In the genomic region with DNA sequence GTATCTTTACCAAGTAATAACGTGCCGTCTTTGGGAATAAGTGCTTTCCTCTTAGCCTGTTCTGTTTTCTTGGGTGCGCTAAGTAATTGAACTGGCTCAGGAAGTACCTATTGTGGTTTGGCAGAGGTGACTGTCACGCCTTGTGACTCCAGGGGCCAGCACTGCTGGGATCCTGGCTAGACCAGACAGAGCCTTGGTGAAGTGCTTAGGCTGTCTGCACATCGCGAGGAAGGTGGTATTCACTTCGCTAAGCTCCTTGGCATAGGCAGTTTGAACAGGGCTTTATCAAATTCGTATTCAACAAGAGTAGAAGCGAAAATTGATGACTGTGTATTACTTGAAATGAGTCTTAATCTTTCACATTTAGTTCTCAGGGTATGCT, we compare ENCODE assay signal across 1 cellular context.
TF ChIP-seq lines count a peak whose summit lies in the region.

No MANE protein-coding gene starts in this region.

TF ChIP-seq in WTC11, 78 proteins besides CTCF, POLR2A, EP300 and RAD21 (continued from another document):
- TF ChIP-seq, protein P1, sequence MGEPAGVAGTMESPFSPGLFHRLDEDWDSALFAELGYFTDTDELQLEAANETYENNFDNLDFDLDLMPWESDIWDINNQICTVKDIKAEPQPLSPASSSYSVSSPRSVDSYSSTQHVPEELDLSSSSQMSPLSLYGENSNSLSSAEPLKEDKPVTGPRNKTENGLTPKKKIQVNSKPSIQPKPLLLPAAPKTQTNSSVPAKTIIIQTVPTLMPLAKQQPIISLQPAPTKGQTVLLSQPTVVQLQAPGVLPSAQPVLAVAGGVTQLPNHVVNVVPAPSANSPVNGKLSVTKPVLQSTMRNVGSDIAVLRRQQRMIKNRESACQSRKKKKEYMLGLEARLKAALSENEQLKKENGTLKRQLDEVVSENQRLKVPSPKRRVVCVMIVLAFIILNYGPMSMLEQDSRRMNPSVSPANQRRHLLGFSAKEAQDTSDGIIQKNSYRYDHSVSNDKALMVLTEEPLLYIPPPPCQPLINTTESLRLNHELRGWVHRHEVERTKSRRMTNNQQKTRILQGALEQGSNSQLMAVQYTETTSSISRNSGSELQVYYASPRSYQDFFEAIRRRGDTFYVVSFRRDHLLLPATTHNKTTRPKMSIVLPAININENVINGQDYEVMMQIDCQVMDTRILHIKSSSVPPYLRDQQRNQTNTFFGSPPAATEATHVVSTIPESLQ (CRISPR knock-in tag; IDR thresholded peaks at IDR 0.05), result no peak
- TF ChIP-seq TCF7 (CRISPR knock-in tag; IDR thresholded peaks at IDR 0.05; ENCODE audit: low read depth) (no peak), SP1 (CRISPR knock-in tag; conservative IDR thresholded peaks at IDR 0.05) (no peak), ZNF232 (CRISPR knock-in tag; IDR thresholded peaks at IDR 0.05) (no peak)
- TF ChIP-seq, protein P2, sequence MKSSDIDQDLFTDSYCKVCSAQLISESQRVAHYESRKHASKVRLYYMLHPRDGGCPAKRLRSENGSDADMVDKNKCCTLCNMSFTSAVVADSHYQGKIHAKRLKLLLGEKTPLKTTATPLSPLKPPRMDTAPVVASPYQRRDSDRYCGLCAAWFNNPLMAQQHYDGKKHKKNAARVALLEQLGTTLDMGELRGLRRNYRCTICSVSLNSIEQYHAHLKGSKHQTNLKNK (CRISPR knock-in tag; IDR thresholded peaks at IDR 0.05), result no peak
- TF ChIP-seq, protein P3, sequence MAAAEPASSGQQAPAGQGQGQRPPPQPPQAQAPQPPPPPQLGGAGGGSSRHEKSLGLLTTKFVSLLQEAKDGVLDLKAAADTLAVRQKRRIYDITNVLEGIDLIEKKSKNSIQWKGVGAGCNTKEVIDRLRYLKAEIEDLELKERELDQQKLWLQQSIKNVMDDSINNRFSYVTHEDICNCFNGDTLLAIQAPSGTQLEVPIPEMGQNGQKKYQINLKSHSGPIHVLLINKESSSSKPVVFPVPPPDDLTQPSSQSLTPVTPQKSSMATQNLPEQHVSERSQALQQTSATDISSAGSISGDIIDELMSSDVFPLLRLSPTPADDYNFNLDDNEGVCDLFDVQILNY (CRISPR knock-in tag; IDR thresholded peaks at IDR 0.05), result no peak
